10 cellular contexts compared by ENCODE assay signal in the genomic region with DNA sequence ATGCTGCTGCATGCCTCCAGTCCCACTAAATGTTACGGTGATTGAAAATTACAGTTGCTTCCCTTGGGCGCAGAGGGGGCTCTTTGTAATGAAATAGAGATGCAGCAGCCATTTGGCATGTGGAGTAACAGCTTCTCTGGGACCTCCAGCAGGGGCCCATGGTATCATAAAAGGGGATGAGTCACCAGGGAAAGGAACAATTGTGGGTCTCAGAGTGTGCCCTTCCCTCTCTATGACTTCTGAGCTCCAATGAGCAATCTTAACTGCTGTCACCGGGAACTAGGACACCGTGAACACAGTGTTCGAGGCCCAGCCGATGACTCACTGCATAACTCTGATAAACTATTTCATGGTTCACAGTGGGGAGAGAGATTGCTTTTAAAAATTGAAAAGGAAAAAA.
DNase-seq lines count a peak whose midpoint lies in the region; ATAC-seq, FAIRE-seq and TF ChIP-seq lines count a peak whose summit lies in the region.
"Had no signal": no experiment of that assay in that cellular context is flagged by ENCODE, and none has a peak within 500 bp of the region (broad histone marks: within the 10 kb centered on the region; RNA-seq: fewer than 3 reads in every experiment).

No MANE protein-coding gene starts in this region.

- no TSS peak for BruUV-seq in K562 (replicated peaks; lab: Mats Ljungman, UMichigan)

- no peaks in the 10 kb centered on the region for H3K79me2 ChIP-seq in K562 (ENCODE audit: control insufficient read depth, insufficient read depth, low read length)

- H3K9me1 ChIP-seq in K562 (ENCODE audit: control insufficient read depth, insufficient read depth, low read length): no peaks in the 10 kb centered on the region

- CTCF ChIA-PET in K562 (lab: Yijun Ruan, JAX; ENCODE audit: low intra/inter-chr PET ratio): no interaction called here

- 0 out of 2 replicates have a peak overlapping the region, but pooled peaks have one; percentile 51 for H2AFZ ChIP-seq in K562 (ENCODE audit: low read depth, low read length)

- H3K36me3 ChIP-seq in HUES48 (ENCODE audit: control insufficient read depth, insufficient read depth, low read length) (no peaks in the 10 kb centered on the region), K562 (ENCODE audit: control insufficient read depth, insufficient read depth, low read length) (no peaks in the 10 kb centered on the region), kidney epithelial cell (ENCODE audit: control insufficient read depth, insufficient read depth, low read length) (no peaks in the 10 kb centered on the region)

- intact Hi-C loops in K562 (cut with micrococcal nuclease): no loop called here

- FAIRE-seq in K562 (lab: Jason Lieb, UNC): no peak
- FAIRE-seq: G401.6 had no signal

- no peak for TF ChIP-seq POLR2A in K562 (conservative IDR thresholded peaks at IDR 0.05)

- no peaks in the 10 kb centered on the region for H4K20me1 ChIP-seq in K562 (replicated peaks; ENCODE audit: control insufficient read depth, insufficient read depth, low read length)

- TF ChIP-seq CTCF in K562 (IDR thresholded peaks at IDR 0.05 in 2 of 3, conservative IDR thresholded peaks at IDR 0.05 in 1 of 3; ENCODE audit: insufficient read depth in 2 of 3, low read depth in 1 of 3, low read length in 3 of 3): no peak
- peak; percentile 6 for TF ChIP-seq CTCF in kidney epithelial cell (IDR thresholded peaks at IDR 0.05; ENCODE audit: insufficient read depth, low read length, poor library complexity, severe bottlenecking)

- TF ChIP-seq EP300 in K562 (IDR thresholded peaks at IDR 0.05; ENCODE audit: low read length): no peak

- H3K4me1 ChIP-seq in HUES48 (ENCODE audit: control insufficient read depth, insufficient read depth, low read length) (no peaks in the 10 kb centered on the region), K562 (replicated peaks in 1 of 2; ENCODE audit: control insufficient read depth in 2 of 2, insufficient read depth in 2 of 2, low read length in 2 of 2) (0 out of 5 replicates have a peak, but pooled peaks cover 0 to 2% of the 10 kb centered on the region in 2 experiments)

- POLR2A ChIA-PET in K562 (lab: Yijun Ruan, JAX): no interaction called here

- H3K9ac ChIP-seq in HUES48 (ENCODE audit: low read depth, low read length) (no peak overlapping the region), K562 (ENCODE audit: insufficient read depth in 1 of 2, low read depth in 2 of 2, low read length in 2 of 2) (no peak overlapping the region)

- no peak for TF ChIP-seq RAD21 in K562 (CRISPR knock-in tag; conservative IDR thresholded peaks at IDR 0.05 in 1 of 2, IDR thresholded peaks at IDR 0.05 in 1 of 2)

- H3K9me3 ChIP-seq in HUES48 (ENCODE audit: control insufficient read depth, insufficient read depth, low read length) (no peaks in the 10 kb centered on the region), K562 (replicated peaks; ENCODE audit: control insufficient read depth, insufficient read depth, low read depth, low read length) (no peaks in the 10 kb centered on the region)

- in situ Hi-C loops in K562 (cut with MboI): no loop called here

- H3K4me3 ChIP-seq in HUES48 (ENCODE audit: low read depth, low read length) (no peak overlapping the region), K562 (no peak overlapping the region), kidney epithelial cell (ENCODE audit: low read depth, low read length) (no peak overlapping the region)

- H3K27ac ChIP-seq in HUES48 (ENCODE audit: low read depth, low read length): peak overlapping the region; percentile 66
- H3K27ac ChIP-seq in K562 (ENCODE audit: extremely low read depth, low read depth, low read length): no peak overlapping the region

- ATAC-seq in K562 (no peak), HG03196 (IDR thresholded peaks at IDR 0.05; ENCODE audit: unreplicated experiment) (no peak)

- H3K27me3 ChIP-seq in HUES48 (ENCODE audit: control insufficient read depth, insufficient read depth, low read length) (no peaks in the 10 kb centered on the region), K562 (ENCODE audit: control insufficient read depth in 2 of 2, insufficient read depth in 2 of 2, low read length in 2 of 2) (no peaks in the 10 kb centered on the region; a peak in 1 of 5 replicates), kidney epithelial cell (ENCODE audit: control insufficient read depth, insufficient read depth, low read length) (no peaks in the 10 kb centered on the region)

- peak; percentile 78 for DNase-seq in AG20443 (ENCODE audit: low spot score)
- DNase-seq in K562 (ENCODE audit: extremely low read depth in 1 of 4, low spot score in 3 of 4): peak; percentile 6 to 17 (median 12)
- peak; percentile 81 for DNase-seq in kidney epithelial cell (ENCODE audit: low read depth)
- no peak for DNase-seq in activated gamma-delta T cell (lab: John Stamatoyannopoulos, UW)
- no peak for DNase-seq in NCI-H187 (lab: John Stamatoyannopoulos, UW)
- no peak for DNase-seq in inferior parietal cortex (ENCODE audit: extremely low spot score)
- DNase-seq: activated CD4-positive, CD25-positive, alpha-beta regulatory T cell treated with anti-CD3 and anti-CD28 coated beads, Interleukin-2, amount 50 U/mL, for 72 hours had no signal

- H3K4me2 ChIP-seq in K562 (ENCODE audit: insufficient read depth, low read length): no peak overlapping the region

- WGBS in K562 (ENCODE audit: insufficient coverage, low coverage, missing lambda C conversion rate): 8% methylated on average over 6 of the region's 6 CpGs

TF ChIP-seq in K562, 482 proteins besides CTCF, POLR2A, EP300 and RAD21:
- TF ChIP-seq JUND (IDR thresholded peaks at IDR 0.05; ENCODE audit: borderline replicate concordance, low read depth, low read length) (peak; percentile 33; the same call in 1 of the 2 replicates), JUND (tag; IDR thresholded peaks at IDR 0.05; ENCODE audit: borderline replicate concordance, low read depth, low read length) (peak; percentile 50; the same call in 2 of the 3 replicates), FOSL1 (tag; conservative IDR thresholded peaks at IDR 0.05) (peak; percentile 81), RFX1 (IDR thresholded peaks at IDR 0.05) (no peak), NRF1 (conservative IDR thresholded peaks at IDR 0.05 in 1 of 2, IDR thresholded peaks at IDR 0.05 in 1 of 2) (no peak), OTX1 (CRISPR knock-in tag; IDR thresholded peaks at IDR 0.05) (no peak)
- TF ChIP-seq, protein P1, sequence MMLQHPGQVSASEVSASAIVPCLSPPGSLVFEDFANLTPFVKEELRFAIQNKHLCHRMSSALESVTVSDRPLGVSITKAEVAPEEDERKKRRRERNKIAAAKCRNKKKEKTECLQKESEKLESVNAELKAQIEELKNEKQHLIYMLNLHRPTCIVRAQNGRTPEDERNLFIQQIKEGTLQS (IDR thresholded peaks at IDR 0.05): peak; percentile 69
- TF ChIP-seq, protein P1 (CRISPR knock-in tag; conservative IDR thresholded peaks at IDR 0.05): no peak

Comparison
In these comparisons a context has a peak if more than half of its experiments do, and no peak if none do; other contexts are left out.
1. DNase-seq: peak in AG20443 (single experiment), K562 (4 of 4) and kidney epithelial cell (single experiment); none in activated gamma-delta T cell (single experiment), NCI-H187 (0 of 2) and inferior parietal cortex (single experiment).